ENCODE assay signal across 1 cellular context in the genomic region with DNA sequence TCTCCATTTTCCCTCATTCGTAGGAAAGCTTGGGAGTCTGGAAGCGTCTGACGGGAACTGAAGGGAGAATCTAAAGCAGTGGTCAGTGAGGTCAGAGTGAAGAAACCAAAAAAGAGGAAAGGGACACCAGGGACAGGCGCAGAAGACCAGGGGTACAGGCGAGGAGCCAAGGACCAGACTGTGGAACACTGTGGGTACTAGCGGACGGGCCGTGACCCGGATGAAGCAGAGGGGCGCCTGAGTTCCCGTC.
TF ChIP-seq lines count a peak whose summit lies in the region.

No MANE protein-coding gene starts in this region.

TF ChIP-seq in IMR-90, 13 proteins besides CTCF, POLR2A, EP300 and RAD21 (continued from another document):
- TF ChIP-seq, protein P1, sequence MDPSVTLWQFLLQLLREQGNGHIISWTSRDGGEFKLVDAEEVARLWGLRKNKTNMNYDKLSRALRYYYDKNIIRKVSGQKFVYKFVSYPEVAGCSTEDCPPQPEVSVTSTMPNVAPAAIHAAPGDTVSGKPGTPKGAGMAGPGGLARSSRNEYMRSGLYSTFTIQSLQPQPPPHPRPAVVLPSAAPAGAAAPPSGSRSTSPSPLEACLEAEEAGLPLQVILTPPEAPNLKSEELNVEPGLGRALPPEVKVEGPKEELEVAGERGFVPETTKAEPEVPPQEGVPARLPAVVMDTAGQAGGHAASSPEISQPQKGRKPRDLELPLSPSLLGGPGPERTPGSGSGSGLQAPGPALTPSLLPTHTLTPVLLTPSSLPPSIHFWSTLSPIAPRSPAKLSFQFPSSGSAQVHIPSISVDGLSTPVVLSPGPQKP (IDR thresholded peaks at IDR 0.05; ENCODE audit: borderline replicate concordance, low read depth, low read length): no peak
- TF ChIP-seq MAFK (IDR thresholded peaks at IDR 0.05; ENCODE audit: low read depth, low read length) (no peak), MAZ (IDR thresholded peaks at IDR 0.05; ENCODE audit: borderline replicate concordance, low read depth, low read length) (no peak), MXI1 (IDR thresholded peaks at IDR 0.05; ENCODE audit: borderline replicate concordance, low read depth, low read length) (no peak), RFX5 (IDR thresholded peaks at IDR 0.05; ENCODE audit: low read depth, low read length) (no peak), CEBPB (IDR thresholded peaks at IDR 0.05; ENCODE audit: low read depth, low read length) (no peak), CHD1 (IDR thresholded peaks at IDR 0.05; ENCODE audit: low read depth, low read length) (no peak)
- TF ChIP-seq, protein P2, sequence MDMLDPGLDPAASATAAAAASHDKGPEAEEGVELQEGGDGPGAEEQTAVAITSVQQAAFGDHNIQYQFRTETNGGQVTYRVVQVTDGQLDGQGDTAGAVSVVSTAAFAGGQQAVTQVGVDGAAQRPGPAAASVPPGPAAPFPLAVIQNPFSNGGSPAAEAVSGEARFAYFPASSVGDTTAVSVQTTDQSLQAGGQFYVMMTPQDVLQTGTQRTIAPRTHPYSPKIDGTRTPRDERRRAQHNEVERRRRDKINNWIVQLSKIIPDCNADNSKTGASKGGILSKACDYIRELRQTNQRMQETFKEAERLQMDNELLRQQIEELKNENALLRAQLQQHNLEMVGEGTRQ (IDR thresholded peaks at IDR 0.05; ENCODE audit: low read depth, low read length): no peak
